In the genomic region with DNA sequence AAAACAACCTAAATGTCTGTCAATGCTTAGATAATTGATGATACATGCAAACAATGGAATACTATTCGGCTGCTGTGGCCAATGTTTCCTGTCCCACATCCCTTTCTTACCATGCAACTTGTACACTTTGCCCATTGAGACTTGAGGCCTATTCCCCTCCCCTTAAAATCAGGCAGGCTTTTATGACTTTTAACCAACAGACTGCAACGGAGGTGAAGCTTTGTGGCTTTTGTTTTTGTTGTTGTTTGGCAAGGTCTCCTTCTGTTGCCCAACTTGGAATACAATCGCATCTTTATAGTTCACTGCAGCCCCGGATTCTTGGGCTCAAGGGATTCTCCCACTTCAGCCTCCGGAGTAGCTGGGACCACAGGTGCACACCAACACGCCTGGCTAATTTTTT, we compare ENCODE assay signal across 30 cellular contexts. TPM values are rescaled to one million over a fixed set of nuclear protein-coding genes. Genes with fewer than 3 reads are reported as not detected.
"Had no signal": no experiment of that assay in that cellular context is flagged by ENCODE, and none has a peak within 500 bp of the region (broad histone marks: within the 10 kb centered on the region; RNA-seq: fewer than 3 reads in every experiment).

No MANE protein-coding gene starts in this region.

- H3K27me3 ChIP-seq: left lung, pancreas, sigmoid colon, spleen, suprapubic skin, tibial artery, upper lobe of right lung had no signal

- H3K36me3 ChIP-seq: left lung, lower lobe of right lung, pancreas, prostate gland, sigmoid colon, spleen, suprapubic skin, thoracic aorta, tibial artery, upper lobe of right lung had no signal

- H3K36me3 Mint-ChIP-seq: naive thymus-derived CD8-positive, alpha-beta T cell had no signal

- ATAC-seq: left colon; left lung; lower lobe of right lung; naive thymus-derived CD8-positive, alpha-beta T cell; pancreas; right cardiac atrium; stimulated activated effector memory CD8-positive, alpha-beta T cell treated with anti-CD3 and anti-CD28 coated beads, Interleukin-12 subunit alpha, Interleukin-12 subunit beta, amount 100 ng/mL, for 72 hours; upper lobe of right lung had no signal

- H3K27me3 Mint-ChIP-seq: naive thymus-derived CD8-positive, alpha-beta T cell had no signal

- H3K4me3 ChIP-seq: left lung, lower lobe of right lung, pancreas, prostate gland, sigmoid colon, spleen, suprapubic skin, thoracic aorta, tibial artery, upper lobe of right lung had no signal

- H3K27ac Mint-ChIP-seq: naive thymus-derived CD8-positive, alpha-beta T cell; stimulated activated effector memory CD8-positive, alpha-beta T cell treated with anti-CD3 and anti-CD28 coated beads, Interleukin-12 subunit alpha, Interleukin-12 subunit beta, amount 100 ng/mL, for 72 hours; stimulated activated naive CD8-positive, alpha-beta T cell treated with anti-CD3 and anti-CD28 coated beads, Interleukin-15, Interleukin-2, amounts not matched to agents 100 ng/mL and 50 ng/mL, for 24 hours had no signal

- H3K4me1 ChIP-seq: prostate gland had no signal

- DNase-seq: kidney; left colon; left lung; lower lobe of right lung; mammary epithelial cell; mesenchymal stem cell; naive thymus-derived CD8-positive, alpha-beta T cell; nucleus accumbens; pancreas; posterior cingulate gyrus; retina; right cardiac atrium; sigmoid colon; small intestine; spleen; stimulated activated CD4-positive, alpha-beta T cell treated with anti-CD3 and anti-CD28 coated beads, Interleukin-4, amount 100 ng/mL, for 24 hours; stimulated activated naive CD4-positive, alpha-beta T cell; tibial artery; trophoblast cell; upper lobe of right lung had no signal

- H3K9me3 Mint-ChIP-seq: naive thymus-derived CD8-positive, alpha-beta T cell; nephron; neural crest cell; stimulated activated effector memory CD8-positive, alpha-beta T cell treated with anti-CD3 and anti-CD28 coated beads, Interleukin-12 subunit alpha, Interleukin-12 subunit beta, amount 100 ng/mL, for 72 hours; stimulated activated naive CD8-positive, alpha-beta T cell treated with anti-CD3 and anti-CD28 coated beads, Interleukin-15, Interleukin-2, amounts not matched to agents 100 ng/mL and 50 ng/mL, for 24 hours had no signal

- H3K4me3 Mint-ChIP-seq: naive thymus-derived CD8-positive, alpha-beta T cell; nephron; neural crest cell; stimulated activated effector memory CD8-positive, alpha-beta T cell treated with anti-CD3 and anti-CD28 coated beads, Interleukin-12 subunit alpha, Interleukin-12 subunit beta, amount 100 ng/mL, for 72 hours; stimulated activated naive CD8-positive, alpha-beta T cell treated with anti-CD3 and anti-CD28 coated beads, Interleukin-15, Interleukin-2, amounts not matched to agents 100 ng/mL and 50 ng/mL, for 24 hours had no signal

- H3K27ac ChIP-seq: left lung, lower lobe of right lung, pancreas, prostate gland, sigmoid colon, spleen, suprapubic skin, thoracic aorta, tibial artery, upper lobe of right lung had no signal

RNA-seq across cellular contexts. Expression of a gene that starts 10.2 kb away (rescaled TPM):
- total RNA-seq: left lung; liver; lower lobe of right lung; mucosa of gallbladder; naive thymus-derived CD8-positive, alpha-beta T cell; neural crest cell; pancreas; sigmoid colon; spleen; subcutaneous adipose tissue; thoracic aorta had no signal
- polyA plus RNA-seq: naive thymus-derived CD8-positive, alpha-beta T cell; pancreas; spleen had no signal
